In genomic region chr10:103765168-103765567, GRCh38 we compare ENCODE assay signal across 15 cellular contexts.
DNase-seq lines count a peak whose midpoint lies in the region; ATAC-seq, FAIRE-seq and TF ChIP-seq lines count a peak whose summit lies in the region.
"Had no signal": no experiment of that assay in that cellular context is flagged by ENCODE, and none has a peak within 500 bp of the region (broad histone marks: within the 10 kb centered on the region; RNA-seq: fewer than 3 reads in every experiment).

No MANE protein-coding gene starts in this region.

- H3K9me3 ChIP-seq in CD4-positive, alpha-beta memory T cell (ENCODE audit: control insufficient read depth in 1 of 2, low read length in 2 of 2) = no peaks in the 10 kb centered on the region
- no peaks in the 10 kb centered on the region for H3K9me3 ChIP-seq in IMR-90 (ENCODE audit: control insufficient read depth, insufficient read depth, low read length)
- H3K9me3 ChIP-seq in astrocyte (ENCODE audit: insufficient read depth, low read depth, low read length) = no peaks in the 10 kb centered on the region
- H3K9me3 ChIP-seq in mesenchymal stem cell (ENCODE audit: control insufficient read depth, low read length) = no peaks in the 10 kb centered on the region
- no peaks in the 10 kb centered on the region for H3K9me3 ChIP-seq in endodermal cell (ENCODE audit: control insufficient read depth, low read length)
- H3K9me3 ChIP-seq: colonic mucosa, pancreas had no signal

- H2BK15ac ChIP-seq in IMR-90 (ENCODE audit: low read depth, low read length) (peak overlapping the region; percentile 59; the same call in 2 of the 3 replicates), mesenchymal stem cell (ENCODE audit: low read depth, poor library complexity, severe bottlenecking) (peak overlapping the region; percentile 29)

- WGBS in IMR-90 (ENCODE audit: extremely low coverage in 2 of 2, insufficient read length in 1 of 2), 2 experiments = 50% methylated on average over 3 of the region's 6 CpGs; no CpG with 5 or more reads in 1 of the 2 experiments
- WGBS in mesenchymal stem cell = 48% methylated on average over 5 of the region's 6 CpGs
- WGBS in endodermal cell (ENCODE audit: insufficient coverage in 1 of 2, insufficient read length in 1 of 2), 2 experiments = 75 to 100% methylated on average over 1 to 6 of the region's 6 CpGs

- H2BK5ac ChIP-seq in IMR-90 (ENCODE audit: low read depth, low read length, poor library complexity, severe bottlenecking) (peak overlapping the region; percentile 71), mesenchymal stem cell (ENCODE audit: low read depth, low read length, poor library complexity, severe bottlenecking) (no peak overlapping the region)

- TF ChIP-seq CTCF in IMR-90 (conservative IDR thresholded peaks at IDR 0.05; ENCODE audit: low read depth, low read length) (no peak), astrocyte (IDR thresholded peaks at IDR 0.05; ENCODE audit: insufficient read depth, low read depth, low read length) (no peak), endodermal cell (conservative IDR thresholded peaks at IDR 0.05) (no peak), GM13977 (IDR thresholded peaks at IDR 0.05; ENCODE audit: extremely low read depth, insufficient read depth, missing control alignments) (no peak)

- FAIRE-seq in astrocyte (lab: Jason Lieb, UNC) = peak; percentile 9
- FAIRE-seq: pancreas had no signal

- H3K4me3 Mint-ChIP-seq in CD4-positive, alpha-beta memory T cell = peak overlapping the region in 7 of 8 donors; percentile 66 to 91 (median 77)
- no peak overlapping the region for H3K4me3 Mint-ChIP-seq in astrocyte (ENCODE audit: unreplicated experiment)
- H3K4me3 Mint-ChIP-seq in endodermal cell = no peak overlapping the region
- H3K4me3 Mint-ChIP-seq: stimulated activated naive B cell treated with anti-CD40 and anti-IgM and Interleukin-4, amounts not matched to agents 10 μg/mL and 1 μg/mL and 100 μg/mL, for 72 hours had no signal

- H2BK20ac ChIP-seq in IMR-90 (ENCODE audit: low read depth, low read length) = peak overlapping the region; percentile 88; the same call in 1 of the 2 replicates

- no peak overlapping the region; the same call in 1 of the 2 replicates for H4K5ac ChIP-seq in IMR-90 (ENCODE audit: low read depth, low read length)

- no peaks in the 10 kb centered on the region for H3K27me3 ChIP-seq in CD4-positive, alpha-beta memory T cell (ENCODE audit: insufficient read depth, low read length)
- no peaks in the 10 kb centered on the region for H3K27me3 ChIP-seq in IMR-90 (ENCODE audit: control insufficient read depth, insufficient read depth, low read length)
- no peaks in the 10 kb centered on the region for H3K27me3 ChIP-seq in astrocyte (ENCODE audit: insufficient read depth, low read length)
- no peaks in the 10 kb centered on the region for H3K27me3 ChIP-seq in mesenchymal stem cell (ENCODE audit: control insufficient read depth in 1 of 2, insufficient read depth in 1 of 2, low read length in 2 of 2)
- no peaks in the 10 kb centered on the region for H3K27me3 ChIP-seq in endodermal cell (ENCODE audit: control insufficient read depth, insufficient read depth, low read length, poor library complexity, severe bottlenecking)
- H3K27me3 ChIP-seq: colonic mucosa, pancreas had no signal

- TF ChIP-seq RAD21 in IMR-90 (IDR thresholded peaks at IDR 0.05; ENCODE audit: low read length) = no peak

- H3K4me1 ChIP-seq in CD4-positive, alpha-beta memory T cell (ENCODE audit: insufficient read depth, low read length) = peaks cover 75% of the 10 kb centered on the region
- H3K4me1 ChIP-seq in IMR-90 (ENCODE audit: control insufficient read depth, insufficient read depth, low read length) (peaks cover 25% of the 10 kb centered on the region), astrocyte (ENCODE audit: insufficient read depth, low read length) (peaks cover 41% of the 10 kb centered on the region), mesenchymal stem cell (ENCODE audit: control insufficient read depth, insufficient read depth, low read depth, low read length) (peaks cover 38% of the 10 kb centered on the region), endodermal cell (ENCODE audit: control insufficient read depth, insufficient read depth, low read length) (peaks cover 6% of the 10 kb centered on the region)
- H3K4me1 ChIP-seq: colonic mucosa had no signal

- H3K79me1 ChIP-seq in IMR-90 (ENCODE audit: low read depth in 1 of 2, low read length in 2 of 2) = peaks cover 8 to 54% of the 10 kb centered on the region in 2 experiments
- no peaks in the 10 kb centered on the region for H3K79me1 ChIP-seq in mesenchymal stem cell (replicated peaks; ENCODE audit: low read length, poor library complexity, severe bottlenecking)

- CTCF ChIA-PET in CD4-positive, alpha-beta memory T cell (lab: Charles Lee; ENCODE audit: partially characterized antibody) = interaction anchor here (1.0 to 5.3 kb wide), 9 partner anchors 8 to 95 kb away, joined by 3 to 88 read pairs (median 4); no protein-coding TSS in a partner anchor
- CTCF ChIA-PET in IMR-90 (lab: Yijun Ruan, JAX) = interaction anchor here (0.8 to 1.0 kb wide), 2 partner anchors 11 to 16 kb away, joined by 3 to 4 read pairs; no protein-coding TSS in a partner anchor

- in situ Hi-C loops in IMR-90 (cut with MboI; ENCODE audit: low sequenced_read_pairs) (no loop called here), GM13977 (cut with MboI; ENCODE audit: low pct_unique_long_range_greater_than_20kb, low sequenced_read_pairs, unreplicated experiment) (no loop called here)

- peaks cover 50 to 83% (median 65%) of the 10 kb centered on the region in 4 donors for H3K4me1 Mint-ChIP-seq in CD4-positive, alpha-beta memory T cell
- peaks cover 31% of the 10 kb centered on the region for H3K4me1 Mint-ChIP-seq in astrocyte (ENCODE audit: low read depth, unreplicated experiment)
- H3K4me1 Mint-ChIP-seq in endodermal cell = peaks cover 38% of the 10 kb centered on the region

- POLR2A ChIA-PET in CD4-positive, alpha-beta memory T cell (lab: Charles Lee; ENCODE audit: partially characterized antibody) = interaction anchor here (0.9 to 9.1 kb wide), 9 partner anchors 10 to 357 kb away, joined by 3 to 168 read pairs (median 6); partner anchors contain the start of gene SFR1
- POLR2A ChIA-PET in IMR-90 (lab: Charles Lee; ENCODE audit: unreplicated experiment) = no interaction called here

- TF ChIP-seq POLR2A in IMR-90 (IDR thresholded peaks at IDR 0.05; ENCODE audit: low read depth, low read length) = no peak

- H4K20me1 ChIP-seq in IMR-90 (ENCODE audit: insufficient read depth, low read length) (no peaks in the 10 kb centered on the region), astrocyte (ENCODE audit: insufficient read depth, low read length) (no peaks in the 10 kb centered on the region)

- H3K4me2 ChIP-seq in IMR-90 (ENCODE audit: low read depth, low read length) = no peak overlapping the region
- H3K4me2 ChIP-seq in astrocyte (ENCODE audit: low read length) = peak overlapping the region; percentile 49
- no peak overlapping the region for H3K4me2 ChIP-seq in mesenchymal stem cell (ENCODE audit: low read length, poor library complexity, severe bottlenecking)

- H2BK12ac ChIP-seq in mesenchymal stem cell (ENCODE audit: low read length in 2 of 2) = peak overlapping the region in 1 of 2 experiments; percentile 23

- no peaks in the 10 kb centered on the region for H3K9me3 Mint-ChIP-seq in CD4-positive, alpha-beta memory T cell
- H3K9me3 Mint-ChIP-seq in astrocyte (ENCODE audit: unreplicated experiment) = no peaks in the 10 kb centered on the region
- no peaks in the 10 kb centered on the region for H3K9me3 Mint-ChIP-seq in endodermal cell

- peak overlapping the region in 1 of 2 donors; percentile 21 for H3K4me3 ChIP-seq in CD4-positive, alpha-beta memory T cell (ENCODE audit: low read length in 2 of 2)
- H3K4me3 ChIP-seq in IMR-90 (ENCODE audit: insufficient read depth, low read depth, low read length) (no peak overlapping the region), astrocyte (ENCODE audit: insufficient read depth, low read depth, low read length) (no peak overlapping the region), mesenchymal stem cell (ENCODE audit: insufficient read depth in 1 of 2, low read depth in 1 of 2, low read length in 2 of 2) (no peak overlapping the region), endodermal cell (ENCODE audit: low read length) (no peak overlapping the region)
- H3K4me3 ChIP-seq: colonic mucosa, pancreas had no signal

- dilution Hi-C loops in IMR-90 (cut with HindIII; ENCODE audit: low sequenced_read_pairs, unreplicated experiment) = no loop called here

- no peak overlapping the region for H3K9ac ChIP-seq in IMR-90 (ENCODE audit: low read depth, low read length)
- H3K9ac ChIP-seq in astrocyte (ENCODE audit: low read length) = peak overlapping the region; percentile 18
- H3K9ac ChIP-seq in mesenchymal stem cell (ENCODE audit: low read length) = no peak overlapping the region
- no peak overlapping the region for H3K9ac ChIP-seq in endodermal cell (ENCODE audit: extremely low read depth, low read length, poor library complexity, severe bottlenecking)

- H2AK5ac ChIP-seq in IMR-90 (ENCODE audit: low read depth, low read length) = peak overlapping the region; percentile 85
- peak overlapping the region; percentile 5 for H2AK5ac ChIP-seq in mesenchymal stem cell (ENCODE audit: low read length, severe bottlenecking)

- H3K36me3 ChIP-seq in CD4-positive, alpha-beta memory T cell (ENCODE audit: insufficient read depth, low read length) = no peaks in the 10 kb centered on the region
- H3K36me3 ChIP-seq in IMR-90 (ENCODE audit: control insufficient read depth, insufficient read depth, low read length) = no peaks in the 10 kb centered on the region
- H3K36me3 ChIP-seq in astrocyte (ENCODE audit: insufficient read depth, low read length) = no peaks in the 10 kb centered on the region
- H3K36me3 ChIP-seq in mesenchymal stem cell (ENCODE audit: control insufficient read depth in 1 of 2, insufficient read depth in 2 of 2, low read depth in 1 of 2, low read length in 2 of 2) = peaks cover 0 to 18% of the 10 kb centered on the region in 2 experiments
- H3K36me3 ChIP-seq in endodermal cell (ENCODE audit: control insufficient read depth, insufficient read depth, low read length) = peaks cover 3% of the 10 kb centered on the region
- H3K36me3 ChIP-seq: colonic mucosa, pancreas had no signal

- H3K4ac ChIP-seq in IMR-90 (ENCODE audit: low read depth, low read length) (peak overlapping the region; percentile 90), mesenchymal stem cell (ENCODE audit: low read depth in 1 of 2, low read length in 2 of 2) (no peak overlapping the region)

- no peaks in the 10 kb centered on the region for H3K79me2 ChIP-seq in astrocyte (ENCODE audit: insufficient read depth, low read length)

- intact Hi-C loops in CD4-positive, alpha-beta memory T cell (cut with micrococcal nuclease) = no loop called here
- intact Hi-C loops in IMR-90 (cut with micrococcal nuclease) = no loop called here

- no peak for DNase-seq in CD4-positive, alpha-beta memory T cell
- peak; percentile 92 for DNase-seq in IMR-90
- DNase-seq in astrocyte (ENCODE audit: low read depth) = peak; percentile 81
- DNase-seq in mesenchymal stem cell = peak; percentile 61
- no peak for DNase-seq in endodermal cell
- DNase-seq in GM13977 (ENCODE audit: low spot score) = no peak
- DNase-seq in NK-92 treated with Interleukin-12 subunit alpha and Interleukin-12 subunit beta, amount 100 ng/mL, for 24 hours (lab: John Stamatoyannopoulos, UW) = no peak
- DNase-seq: activated T-cell treated with anti-CD3 and anti-CD28 coated beads, Interleukin-2, amount 50 U/mL, for 1 hour; colonic mucosa; DMS153; glutamatergic neuron; NCI-H1694; pancreas; stimulated activated naive B cell treated with anti-CD40 and anti-IgM and Interleukin-4, amounts not matched to agents 10 μg/mL and 1 μg/mL and 100 μg/mL, for 72 hours had no signal

- H4K91ac ChIP-seq in IMR-90 (ENCODE audit: insufficient read depth, low read depth, low read length) (peak overlapping the region; percentile 69), mesenchymal stem cell (ENCODE audit: low read length) (no peak overlapping the region)

- H3K18ac ChIP-seq in IMR-90 (ENCODE audit: low read depth, low read length) (no peak overlapping the region; the same call in 1 of the 2 replicates), mesenchymal stem cell (ENCODE audit: low read depth in 1 of 2, low read length in 2 of 2) (peak overlapping the region in 1 of 2 experiments; percentile 13)

- H3K14ac ChIP-seq in IMR-90 (replicated peaks; ENCODE audit: low read depth, low read length) (peak overlapping the region; percentile 88), mesenchymal stem cell (ENCODE audit: low read length in 2 of 2) (no peak overlapping the region)

- H3K36me3 Mint-ChIP-seq in CD4-positive, alpha-beta memory T cell = no peaks in the 10 kb centered on the region
- H3K36me3 Mint-ChIP-seq in astrocyte (ENCODE audit: low read depth, unreplicated experiment) = no peaks in the 10 kb centered on the region
- H3K36me3 Mint-ChIP-seq in endodermal cell (ENCODE audit: low read depth) = peaks cover 4% of the 10 kb centered on the region
- H3K36me3 Mint-ChIP-seq: stimulated activated naive B cell treated with anti-CD40 and anti-IgM and Interleukin-4, amounts not matched to agents 10 μg/mL and 1 μg/mL and 100 μg/mL, for 72 hours had no signal

- ATAC-seq in IMR-90 (ENCODE audit: low read depth) (peak; percentile 74), GM21423 (IDR thresholded peaks at IDR 0.05; ENCODE audit: unreplicated experiment) (no peak)
- ATAC-seq: pancreas had no signal

- BruUV-seq in IMR-90 (replicated peaks; lab: Mats Ljungman, UMichigan) = no TSS peak

- no peaks in the 10 kb centered on the region for H3K27me3 Mint-ChIP-seq in CD4-positive, alpha-beta memory T cell
- H3K27me3 Mint-ChIP-seq in astrocyte (ENCODE audit: low read depth, unreplicated experiment) (no peaks in the 10 kb centered on the region), endodermal cell (ENCODE audit: insufficient read depth) (no peaks in the 10 kb centered on the region)

- H3K23ac ChIP-seq in IMR-90 (ENCODE audit: low read depth, low read length) (peak overlapping the region; percentile 80; the same call in 1 of the 2 replicates), mesenchymal stem cell (ENCODE audit: low read length in 2 of 2) (no peak overlapping the region)

- peak overlapping the region; percentile 79 for H2AFZ ChIP-seq in IMR-90 (replicated peaks; ENCODE audit: low read length, poor library complexity)
- no peak overlapping the region for H2AFZ ChIP-seq in astrocyte (ENCODE audit: low read depth, low read length)
- no peak overlapping the region for H2AFZ ChIP-seq in mesenchymal stem cell (ENCODE audit: low read depth, low read length)

- no peak overlapping the region for H3K56ac ChIP-seq in IMR-90 (ENCODE audit: extremely low read depth, insufficient read depth, low read length)

- H3K9me1 ChIP-seq in IMR-90 (ENCODE audit: insufficient read depth, low read length) = peaks cover 42% of the 10 kb centered on the region

- peak overlapping the region; percentile 79 to 89 for H4K8ac ChIP-seq in IMR-90 (ENCODE audit: low read depth in 2 of 2, low read length in 2 of 2)
- H4K8ac ChIP-seq in mesenchymal stem cell (ENCODE audit: low read length) = no peak overlapping the region

- peak overlapping the region; percentile 89 for H2BK120ac ChIP-seq in IMR-90 (ENCODE audit: low read depth, low read length)
- H2BK120ac ChIP-seq in mesenchymal stem cell (ENCODE audit: low read depth, low read length) = no peak overlapping the region

- H3K27ac ChIP-seq in CD4-positive, alpha-beta memory T cell (ENCODE audit: low read depth, low read length) = no peak overlapping the region
- H3K27ac ChIP-seq in IMR-90 (ENCODE audit: insufficient read depth, low read length) = peak overlapping the region; percentile 0; the same call in 1 of the 2 replicates
- H3K27ac ChIP-seq in astrocyte (ENCODE audit: low read depth, low read length) = peak overlapping the region; percentile 54
- no peak overlapping the region for H3K27ac ChIP-seq in mesenchymal stem cell (ENCODE audit: low read length, poor library complexity, severe bottlenecking)
- no peak overlapping the region for H3K27ac ChIP-seq in endodermal cell (ENCODE audit: low read depth, low read length)
- H3K27ac ChIP-seq: colonic mucosa, pancreas had no signal

- H2AK9ac ChIP-seq in IMR-90 (replicated peaks; ENCODE audit: low read depth, low read length, poor library complexity) = peak overlapping the region; percentile 74

- peak overlapping the region; percentile 48 to 91 (median 83) for H3K27ac Mint-ChIP-seq in CD4-positive, alpha-beta memory T cell
- H3K27ac Mint-ChIP-seq in astrocyte (ENCODE audit: unreplicated experiment) (no peak overlapping the region), endodermal cell (no peak overlapping the region)
- H3K27ac Mint-ChIP-seq: stimulated activated naive B cell treated with anti-CD40 and anti-IgM and Interleukin-4, amounts not matched to agents 10 μg/mL and 1 μg/mL and 100 μg/mL, for 72 hours had no signal

Comparison
In these comparisons a context has a peak if more than half of its experiments do, and no peak if none do; other contexts are left out.
1. DNase-seq: peak in IMR-90 (single experiment), astrocyte (single experiment) and mesenchymal stem cell (single experiment); none in CD4-positive, alpha-beta memory T cell (0 of 5), endodermal cell (single experiment), GM13977 (single experiment) and NK-92 treated with Interleukin-12 subunit alpha and Interleukin-12 subunit beta, amount 100 ng/mL, for 24 hours (single experiment).
2. H3K27ac ChIP-seq: peak in IMR-90 (single experiment) and astrocyte (single experiment); none in CD4-positive, alpha-beta memory T cell (single experiment), mesenchymal stem cell (single experiment) and endodermal cell (single experiment).
3. H3K27ac Mint-ChIP-seq: peak in CD4-positive, alpha-beta memory T cell (7 of 7); none in astrocyte (single experiment) and endodermal cell (single experiment).
4. H3K4me3 Mint-ChIP-seq: peak in CD4-positive, alpha-beta memory T cell (7 of 8); none in astrocyte (single experiment) and endodermal cell (single experiment).